Comparison of ENCODE assay signal across 8 cellular contexts in genomic region chr12:122024132-122024785, GRCh38. TPM values are rescaled to one million over a fixed set of nuclear protein-coding genes. Genes with fewer than 3 reads are reported as not detected.
DNase-seq lines count a peak whose midpoint lies in the region; ATAC-seq and TF ChIP-seq lines count a peak whose summit lies in the region.
"Had no signal": no experiment of that assay in that cellular context is flagged by ENCODE, and none has a peak within 500 bp of the region (broad histone marks: within the 10 kb centered on the region; RNA-seq: fewer than 3 reads in every experiment).

No MANE protein-coding gene starts in this region.

- DNase-seq in GM20000 (ENCODE audit: low spot score) = peak; percentile 63
- DNase-seq in activated T-helper 2 cell treated with anti-CD3 and anti-CD28 coated beads, Interferon-gamma antibody, Interleukin-2, Interleukin-4, amounts not matched to agents 10 μg/mL and 5 μg/mL and 100 μg/mL, durations not matched to agents 14 hours and 24 hours and 36 hours (ENCODE audit: low spot score) = no peak
- no peak for DNase-seq in thoracic aorta (ENCODE audit: low spot score)
- no peak for DNase-seq in DMS79 (lab: John Stamatoyannopoulos, UW)
- DNase-seq in NCI-H524 treated with DMSO at 0.1 percent for 48 hours (lab: John Stamatoyannopoulos, UW) = no peak
- DNase-seq in activated CD4-positive, alpha-beta T cell treated with anti-CD3 and anti-CD28 coated beads for 48 hours = no peak
- DNase-seq: activated CD4-positive, alpha-beta memory T cell treated with anti-CD3 and anti-CD28 coated beads, Interleukin-2, amount 10 ng/mL, durations not matched to agents 7 days and 5 days had no signal

- H3K27ac Mint-ChIP-seq in activated T-helper 2 cell treated with anti-CD3 and anti-CD28 coated beads, Interferon-gamma antibody, Interleukin-2, Interleukin-4, amounts not matched to agents 10 μg/mL and 5 μg/mL and 100 μg/mL, durations not matched to agents 14 hours and 24 hours and 36 hours = no peak overlapping the region
- H3K27ac Mint-ChIP-seq: activated CD4-positive, alpha-beta memory T cell treated with anti-CD3 and anti-CD28 coated beads, Interleukin-2, amount 10 ng/mL, durations not matched to agents 7 days and 5 days had no signal

- H3K27ac ChIP-seq in layer of hippocampus (ENCODE audit: low read depth, low read length) (peak overlapping the region; percentile 68), thoracic aorta (peak overlapping the region; percentile 93 to 97)

- no peaks in the 10 kb centered on the region for H3K36me3 Mint-ChIP-seq in activated T-helper 2 cell treated with anti-CD3 and anti-CD28 coated beads, Interferon-gamma antibody, Interleukin-2, Interleukin-4, amounts not matched to agents 10 μg/mL and 5 μg/mL and 100 μg/mL, durations not matched to agents 14 hours and 24 hours and 36 hours (ENCODE audit: low read depth)

- peaks cover 11 to 35% of the 10 kb centered on the region in 2 donors for H3K4me1 ChIP-seq in thoracic aorta (ENCODE audit: control insufficient read depth in 1 of 2, low read depth in 2 of 2)

- peaks cover 9% of the 10 kb centered on the region for H3K4me1 Mint-ChIP-seq in activated T-helper 2 cell treated with anti-CD3 and anti-CD28 coated beads, Interferon-gamma antibody, Interleukin-2, Interleukin-4, amounts not matched to agents 10 μg/mL and 5 μg/mL and 100 μg/mL, durations not matched to agents 14 hours and 24 hours and 36 hours (ENCODE audit: low read depth)

- intact Hi-C loops in activated T-helper 2 cell treated with anti-CD3 and anti-CD28 coated beads, Interferon-gamma antibody, Interleukin-2, Interleukin-4, amounts not matched to agents 10 μg/mL and 5 μg/mL and 100 μg/mL, durations not matched to agents 14 hours and 24 hours and 36 hours (cut with micrococcal nuclease) = loop anchor here (5.0 kb wide), 1 partner anchor 107 kb away; the partner anchor contains the start of gene CFAP251

- H3K27me3 Mint-ChIP-seq in activated T-helper 2 cell treated with anti-CD3 and anti-CD28 coated beads, Interferon-gamma antibody, Interleukin-2, Interleukin-4, amounts not matched to agents 10 μg/mL and 5 μg/mL and 100 μg/mL, durations not matched to agents 14 hours and 24 hours and 36 hours (ENCODE audit: low read depth) = peaks cover 13% of the 10 kb centered on the region

- no peaks in the 10 kb centered on the region for H3K9me3 Mint-ChIP-seq in activated T-helper 2 cell treated with anti-CD3 and anti-CD28 coated beads, Interferon-gamma antibody, Interleukin-2, Interleukin-4, amounts not matched to agents 10 μg/mL and 5 μg/mL and 100 μg/mL, durations not matched to agents 14 hours and 24 hours and 36 hours
- H3K9me3 Mint-ChIP-seq: activated CD4-positive, alpha-beta memory T cell treated with anti-CD3 and anti-CD28 coated beads, Interleukin-2, amount 10 ng/mL, durations not matched to agents 7 days and 5 days had no signal

- peak overlapping the region; percentile 96 for H3K4me3 ChIP-seq in thoracic aorta

- H3K27me3 ChIP-seq in layer of hippocampus (ENCODE audit: control insufficient read depth, insufficient read depth, low read length) (no peaks in the 10 kb centered on the region), thoracic aorta (replicated peaks; ENCODE audit: insufficient read depth) (no peaks in the 10 kb centered on the region)

- peak overlapping the region; percentile 17 for H3K4me3 Mint-ChIP-seq in activated T-helper 2 cell treated with anti-CD3 and anti-CD28 coated beads, Interferon-gamma antibody, Interleukin-2, Interleukin-4, amounts not matched to agents 10 μg/mL and 5 μg/mL and 100 μg/mL, durations not matched to agents 14 hours and 24 hours and 36 hours (ENCODE audit: low read depth)

- no peak for ATAC-seq in thoracic aorta (ENCODE audit: insufficient number of reproducible peaks, low FRiP score, low read depth)

- TF ChIP-seq CTCF in GM20000 (IDR thresholded peaks at IDR 0.05; ENCODE audit: extremely low read depth, missing control alignments) = no peak
- no peak for TF ChIP-seq CTCF in thoracic aorta (IDR thresholded peaks at IDR 0.05)

- H3K9me3 ChIP-seq in thoracic aorta = no peaks in the 10 kb centered on the region

- no peaks in the 10 kb centered on the region for H3K36me3 ChIP-seq in thoracic aorta

RNA-seq across cellular contexts. Expression of gene BCL7A, which starts 2.6 kb away (rescaled TPM):
- total RNA-seq in activated T-helper 2 cell treated with anti-CD3 and anti-CD28 coated beads, Interferon-gamma antibody, Interleukin-2, Interleukin-4, amounts not matched to agents 10 μg/mL and 5 μg/mL and 100 μg/mL, durations not matched to agents 14 hours and 24 hours and 36 hours = 11.4 and 12.5 TPM in 2 replicates
- total RNA-seq in thoracic aorta = 10 to 100 TPM in 1 of 2 donors, 1 to 10 TPM in 1; 9.6 to 12.9 TPM

RNA-seq across cellular contexts. Expression of gene MLXIP, which starts 54.3 kb away (rescaled TPM):
- 36.7 and 41.4 TPM in 2 replicates for total RNA-seq in activated T-helper 2 cell treated with anti-CD3 and anti-CD28 coated beads, Interferon-gamma antibody, Interleukin-2, Interleukin-4, amounts not matched to agents 10 μg/mL and 5 μg/mL and 100 μg/mL, durations not matched to agents 14 hours and 24 hours and 36 hours
- total RNA-seq in thoracic aorta = 10 to 100 TPM; 35.5 to 50.3 TPM
